ENCODE assay signal across 8 cellular contexts in the genomic region with DNA sequence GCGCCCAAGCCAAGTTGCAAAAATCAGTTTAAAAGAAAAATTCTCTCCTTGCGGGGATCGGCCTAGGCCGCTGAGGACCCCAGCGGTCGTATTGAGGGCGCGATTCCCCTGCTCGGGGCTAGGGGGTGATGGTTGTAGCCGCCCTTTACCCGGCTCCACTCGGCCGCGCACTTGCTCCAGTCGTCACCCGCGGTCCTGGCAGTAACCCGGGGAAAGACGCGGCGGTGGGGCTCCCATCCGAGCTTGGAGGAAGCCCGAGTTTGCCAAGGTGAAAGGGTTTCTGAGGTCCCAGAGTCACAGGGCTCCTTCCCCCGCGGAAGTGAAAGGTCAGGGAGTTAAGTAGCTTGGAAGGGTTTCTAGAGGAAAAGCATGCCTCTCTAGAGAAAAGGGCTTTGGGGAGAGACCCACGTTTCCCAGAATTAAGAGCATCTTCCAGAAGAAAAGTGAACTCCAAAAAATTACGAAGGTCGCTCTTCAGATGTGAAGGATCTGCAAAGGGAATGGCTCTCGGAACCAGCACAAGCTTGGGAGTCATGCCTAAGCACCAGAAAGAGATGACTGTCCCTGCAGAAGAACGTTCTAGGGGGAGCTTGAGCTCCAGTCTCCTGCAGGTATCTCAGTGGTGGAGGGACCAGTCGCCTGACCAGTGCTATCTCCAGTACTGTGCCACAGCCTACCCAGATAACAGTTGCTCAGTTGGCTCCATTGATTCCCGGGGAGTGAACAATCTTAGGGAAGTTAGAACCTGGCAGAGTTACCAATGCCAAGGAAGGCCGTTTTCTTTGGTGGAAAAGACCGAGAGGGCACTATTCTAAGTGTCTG. TPM values are rescaled to one million over a fixed set of nuclear protein-coding genes. Genes with fewer than 3 reads are reported as not detected.
A peak's percentile ranks its signal among the peaks of the same experiment; 100 is the strongest.
DNase-seq lines count a peak whose midpoint lies in the region; ATAC-seq, FAIRE-seq and TF ChIP-seq lines count a peak whose summit lies in the region.

No MANE protein-coding gene starts in this region.

- H3K4me2 ChIP-seq in K562 (ENCODE audit: insufficient read depth, low read length) = peak overlapping the region; percentile 86

- WGBS in K562 (ENCODE audit: insufficient coverage, low coverage, missing lambda C conversion rate) = under 1% methylated on average over 34 of the region's 34 CpGs

- H3K27ac ChIP-seq in SK-N-MC (no peak overlapping the region), K562 (ENCODE audit: extremely low read depth, low read depth, low read length) (peak overlapping the region; percentile 85), skeletal muscle tissue (ENCODE audit: low read depth, low read length) (peak overlapping the region; percentile 91)

- H2AFZ ChIP-seq in K562 (ENCODE audit: low read depth, low read length) = peak overlapping the region; percentile 96

- no peak for TF ChIP-seq CTCF in AG04449 (IDR thresholded peaks at IDR 0.05; ENCODE audit: insufficient read depth, low read length, missing control alignments)
- 0 out of 6 replicates have a peak, but pooled peaks of 1 of the 3 experiments have one; percentile 3 for TF ChIP-seq CTCF in K562 (IDR thresholded peaks at IDR 0.05 in 2 of 3, conservative IDR thresholded peaks at IDR 0.05 in 1 of 3; ENCODE audit: insufficient read depth in 2 of 3, low read depth in 1 of 3, low read length in 3 of 3)

- ATAC-seq in GM18867 (IDR thresholded peaks at IDR 0.05; ENCODE audit: unreplicated experiment) (peak; percentile 17), HG03139 (IDR thresholded peaks at IDR 0.05; ENCODE audit: unreplicated experiment) (peak; percentile 2), K562 (peak; percentile 65)

- CTCF ChIA-PET in AG04449 (lab: Yijun Ruan, JAX) = interaction anchor here (1.0 to 1.3 kb wide), 4 partner anchors 15 to 230 kb away, joined by 3 to 7 read pairs (median 3); no protein-coding TSS in a partner anchor
- CTCF ChIA-PET in K562 (lab: Yijun Ruan, JAX; ENCODE audit: low intra/inter-chr PET ratio) = no interaction called here

- TF ChIP-seq EP300 in K562 (IDR thresholded peaks at IDR 0.05; ENCODE audit: low read length) = no peak

- H3K4me1 ChIP-seq in K562 (replicated peaks in 1 of 2; ENCODE audit: control insufficient read depth in 2 of 2, insufficient read depth in 2 of 2, low read length in 2 of 2) (peaks cover 6 to 10% of the 10 kb centered on the region in 2 experiments; a peak in 3 of 5 replicates), skeletal muscle tissue (ENCODE audit: control insufficient read depth in 3 of 3, insufficient read depth in 3 of 3, low read length in 3 of 3) (peaks cover 20 to 28% (median 24%) of the 10 kb centered on the region in 3 donors)

- BruUV-seq in K562 (replicated peaks; lab: Mats Ljungman, UMichigan) = TSS peak; percentile 66

- no peak for DNase-seq in AG04449 (ENCODE audit: low read depth, low spot score)
- DNase-seq in SK-N-MC (ENCODE audit: low read depth, low spot score) = no peak
- peak in 2 of 4 experiments; percentile 47 to 63 for DNase-seq in K562 (ENCODE audit: extremely low read depth in 1 of 4, low spot score in 3 of 4)
- DNase-seq in iPS-NIHi11 (ENCODE audit: low spot score) = peak; percentile 42
- DNase-seq in NCI-H2171 treated with DMSO at 0.1 percent for 48 hours (lab: John Stamatoyannopoulos, UW) = no peak

- TF ChIP-seq RAD21 in K562 (CRISPR knock-in tag; conservative IDR thresholded peaks at IDR 0.05 in 1 of 2, IDR thresholded peaks at IDR 0.05 in 1 of 2) = peak in 1 of 2 experiments; percentile 21; a peak in 1 of 4 replicates

- H3K36me3 ChIP-seq in SK-N-MC (ENCODE audit: insufficient read depth, low read length) = no peaks in the 10 kb centered on the region
- peaks cover 35% of the 10 kb centered on the region for H3K36me3 ChIP-seq in K562 (ENCODE audit: control insufficient read depth, insufficient read depth, low read length)
- H3K36me3 ChIP-seq in skeletal muscle tissue (ENCODE audit: control insufficient read depth in 3 of 3, insufficient read depth in 3 of 3, low read length in 3 of 3) = peaks cover 13 to 20% (median 13%) of the 10 kb centered on the region in 3 donors

- POLR2A ChIA-PET in AG04449 (lab: Yijun Ruan, JAX) (interaction anchor here (0.8 to 1.0 kb wide), 2 partner anchors 29 to 239 kb away, joined by 3 to 4 read pairs; no protein-coding TSS in a partner anchor), K562 (lab: Yijun Ruan, JAX) (interaction anchor here (0.6 to 1.3 kb wide), 6 partner anchors 9 to 293 kb away, joined by 3 to 6 read pairs (median 3); no protein-coding TSS in a partner anchor)

- in situ Hi-C loops in K562 (cut with MboI) = no loop called here

- intact Hi-C loops in K562 (cut with micrococcal nuclease) = loop anchor here (1.0 to 2.0 kb wide), 2 partner anchors 36 to 65 kb away; a partner anchor contains a TSS

- peaks cover 24% of the 10 kb centered on the region for H3K79me2 ChIP-seq in K562 (ENCODE audit: control insufficient read depth, insufficient read depth, low read length)

- FAIRE-seq in K562 (lab: Jason Lieb, UNC) = no peak

- peak overlapping the region; percentile 73 for H3K9ac ChIP-seq in SK-N-MC (ENCODE audit: insufficient read length)
- H3K9ac ChIP-seq in K562 (ENCODE audit: insufficient read depth in 1 of 2, low read depth in 2 of 2, low read length in 2 of 2) = peak overlapping the region; percentile 84 to 95
- H3K9ac ChIP-seq in skeletal muscle tissue (ENCODE audit: low read depth in 1 of 3, low read length in 3 of 3) = peak overlapping the region; percentile 90 to 94 (median 91)

- no peaks in the 10 kb centered on the region for H3K27me3 ChIP-seq in K562 (ENCODE audit: control insufficient read depth in 2 of 2, insufficient read depth in 2 of 2, low read length in 2 of 2)
- no peaks in the 10 kb centered on the region for H3K27me3 ChIP-seq in skeletal muscle tissue (ENCODE audit: control insufficient read depth in 3 of 3, insufficient read depth in 3 of 3, low read length in 3 of 3)

- no peaks in the 10 kb centered on the region for H4K20me1 ChIP-seq in K562 (replicated peaks; ENCODE audit: control insufficient read depth, insufficient read depth, low read length)

- TF ChIP-seq POLR2A in K562 (conservative IDR thresholded peaks at IDR 0.05) = no peak

- no peaks in the 10 kb centered on the region for H3K9me1 ChIP-seq in K562 (ENCODE audit: control insufficient read depth, insufficient read depth, low read length)

- H3K4me3 ChIP-seq in AG04449 (ENCODE audit: low read depth, low read length) (peak overlapping the region; percentile 79), SK-N-MC (peak overlapping the region; percentile 84), K562 (peak overlapping the region; percentile 94), skeletal muscle tissue (ENCODE audit: low read length in 3 of 3) (peak overlapping the region; percentile 76 to 90 (median 88))

- H3K9me3 ChIP-seq in SK-N-MC (ENCODE audit: low read depth, low read length) (no peaks in the 10 kb centered on the region), K562 (replicated peaks; ENCODE audit: control insufficient read depth, insufficient read depth, low read depth, low read length) (no peaks in the 10 kb centered on the region), skeletal muscle tissue (ENCODE audit: control insufficient read depth in 3 of 3, low read length in 3 of 3) (no peaks in the 10 kb centered on the region)

TF ChIP-seq in K562, 482 proteins besides CTCF, POLR2A, EP300 and RAD21 (continues in another document):
- TF ChIP-seq ZNF12 (CRISPR knock-in tag; IDR thresholded peaks at IDR 0.05) (0 out of 2 replicates have a peak, but pooled peaks have one; percentile 18), DPF2 (IDR thresholded peaks at IDR 0.05) (peak; percentile 57; the same call in 1 of the 2 replicates), POLR2G (IDR thresholded peaks at IDR 0.05; ENCODE audit: low read depth, low read length) (peak; percentile 10; the same call in 1 of the 2 replicates)

RNA-seq across cellular contexts. Expression of a gene that starts 0.9 kb away (rescaled TPM):
- total RNA-seq in K562 (2011; cell fraction: chromatin; rRNA removed; ENCODE audit: low replicate concordance) = 32.7 and 42.6 TPM in 2 replicates
- total RNA-seq in K562 (2011; cell fraction: nucleolus; rRNA removed) = 24.0 and 28.4 TPM in 2 replicates
- 31.4 and 34.3 TPM in 2 replicates for total RNA-seq in K562 (2011; cell fraction: nucleoplasm; rRNA removed)
- 100 and 107 TPM in 2 replicates for total RNA-seq in K562 (2014; rRNA removed)
- total RNA-seq in K562 (2014; rRNA removed; fragmentation: Illumina TruSeq; extraction: Trizol) = 122 and 126 TPM in 2 replicates
- total RNA-seq in K562 (2015; rRNA removed; fragmentation: Illumina TruSeq; extraction: Trizol) = 134 and 143 TPM in 2 replicates
- 82.3 and 85.6 TPM in 2 replicates for total RNA-seq in K562 (2021)
- polyA plus RNA-seq in K562 (2011; rRNA removed) = 75.0 and 97.3 TPM in 2 replicates
- 45.3 and 56.8 TPM in 2 replicates for polyA plus RNA-seq in K562 (2011; cell fraction: cytosol; rRNA removed)
- polyA plus RNA-seq in K562 (2011; cell fraction: nucleus; rRNA removed) = 25.3 and 29.5 TPM in 2 replicates
- polyA plus RNA-seq in K562 (2012) = 64.4 and 111 TPM in 2 replicates
- polyA plus RNA-seq in K562 (2014; fragmentation: Illumina TruSeq; extraction: Trizol) = 115 and 132 TPM in 2 replicates
- polyA plus RNA-seq in K562 (2014; fragmentation: Nextera tagmentation; extraction: Ambion mirVana) = 100 to 1,000 TPM in 1 of 2 experiments, 10 to 100 TPM in 1; 97.3 to 170 TPM
- polyA plus RNA-seq in K562 (2014; rRNA removed) = 93.1 and 94.3 TPM in 2 replicates
- polyA minus RNA-seq in K562 (2011; rRNA and poly(A)+ RNA removed) = 87.0 and 98.8 TPM in 2 replicates
- polyA minus RNA-seq in K562 (2011; cell fraction: cytosol; rRNA and poly(A)+ RNA removed) = 33.4 and 54.2 TPM in 2 replicates
- polyA minus RNA-seq in K562 (2011; cell fraction: nucleus; rRNA and poly(A)+ RNA removed) = 24.0 and 33.1 TPM in 2 replicates
- total RNA-seq in skeletal muscle tissue = 76.7 TPM

RNA-seq across cellular contexts. Expression of a gene that starts 36.6 kb away (rescaled TPM):
- total RNA-seq in K562 (2011; cell fraction: chromatin; rRNA removed; ENCODE audit: low replicate concordance) = 38.5 and 51.6 TPM in 2 replicates
- 29.0 and 36.8 TPM in 2 replicates for total RNA-seq in K562 (2011; cell fraction: nucleolus; rRNA removed)
- total RNA-seq in K562 (2011; cell fraction: nucleoplasm; rRNA removed) = 51.3 and 93.1 TPM in 2 replicates
- total RNA-seq in K562 (2014; rRNA removed) = 13.5 and 15.5 TPM in 2 replicates
- total RNA-seq in K562 (2014; rRNA removed; fragmentation: Illumina TruSeq; extraction: Trizol) = 34.6 and 41.9 TPM in 2 replicates
- 68.0 and 77.0 TPM in 2 replicates for total RNA-seq in K562 (2015; rRNA removed; fragmentation: Illumina TruSeq; extraction: Trizol)
- total RNA-seq in K562 (2021) = 82.4 and 93.8 TPM in 2 replicates
- 42.4 and 50.5 TPM in 2 replicates for polyA plus RNA-seq in K562 (2011; rRNA removed)
- 15.6 and 24.7 TPM in 2 replicates for polyA plus RNA-seq in K562 (2011; cell fraction: cytosol; rRNA removed)
- polyA plus RNA-seq in K562 (2011; cell fraction: nucleus; rRNA removed) = 36.3 and 45.5 TPM in 2 replicates
- polyA plus RNA-seq in K562 (2012) = 30.2 and 53.6 TPM in 2 replicates
- 23.0 and 28.4 TPM in 2 replicates for polyA plus RNA-seq in K562 (2014; fragmentation: Illumina TruSeq; extraction: Trizol)
- polyA plus RNA-seq in K562 (2014; fragmentation: Nextera tagmentation; extraction: Ambion mirVana) = 10 to 100 TPM; 76.5 to 79.2 TPM
- 35.1 and 43.4 TPM in 2 replicates for polyA plus RNA-seq in K562 (2014; rRNA removed)
- polyA minus RNA-seq in K562 (2011; rRNA and poly(A)+ RNA removed) = 24.6 and 28.1 TPM in 2 replicates
- 41.8 and 43.2 TPM in 2 replicates for polyA minus RNA-seq in K562 (2011; cell fraction: cytosol; rRNA and poly(A)+ RNA removed)
- polyA minus RNA-seq in K562 (2011; cell fraction: nucleus; rRNA and poly(A)+ RNA removed) = 25.3 and 29.1 TPM in 2 replicates
- 13.0 TPM for total RNA-seq in skeletal muscle tissue

Comparison
In these comparisons a context has a peak if more than half of its experiments do, and no peak if none do; other contexts are left out.
1. ATAC-seq: peak in every context shown above with its lines; median percentile 65 in K562; 17 in GM18867; 2 in HG03139.